1 cellular context compared by ENCODE assay signal in genomic region chr1:153520818-153521476, GRCh38.
TF ChIP-seq lines count a peak whose summit lies in the region.

No MANE protein-coding gene starts in this region.

TF ChIP-seq in GM23338, 12 proteins besides CTCF, POLR2A, EP300 and RAD21:
- TF ChIP-seq, protein P1, sequence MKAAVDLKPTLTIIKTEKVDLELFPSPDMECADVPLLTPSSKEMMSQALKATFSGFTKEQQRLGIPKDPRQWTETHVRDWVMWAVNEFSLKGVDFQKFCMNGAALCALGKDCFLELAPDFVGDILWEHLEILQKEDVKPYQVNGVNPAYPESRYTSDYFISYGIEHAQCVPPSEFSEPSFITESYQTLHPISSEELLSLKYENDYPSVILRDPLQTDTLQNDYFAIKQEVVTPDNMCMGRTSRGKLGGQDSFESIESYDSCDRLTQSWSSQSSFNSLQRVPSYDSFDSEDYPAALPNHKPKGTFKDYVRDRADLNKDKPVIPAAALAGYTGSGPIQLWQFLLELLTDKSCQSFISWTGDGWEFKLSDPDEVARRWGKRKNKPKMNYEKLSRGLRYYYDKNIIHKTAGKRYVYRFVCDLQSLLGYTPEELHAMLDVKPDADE (IDR thresholded peaks at IDR 0.05), result no peak
- TF ChIP-seq CREB1 (CRISPR knock-in tag; IDR thresholded peaks at IDR 0.05; ENCODE audit: low read depth), result no peak
- TF ChIP-seq STAT1 (IDR thresholded peaks at IDR 0.05; ENCODE audit: unreplicated experiment), result no peak
TF ChIP-seq in GM23338: peak in this region for 0.
